Comparison of ENCODE assay signal across 18 cellular contexts in the genomic region with DNA sequence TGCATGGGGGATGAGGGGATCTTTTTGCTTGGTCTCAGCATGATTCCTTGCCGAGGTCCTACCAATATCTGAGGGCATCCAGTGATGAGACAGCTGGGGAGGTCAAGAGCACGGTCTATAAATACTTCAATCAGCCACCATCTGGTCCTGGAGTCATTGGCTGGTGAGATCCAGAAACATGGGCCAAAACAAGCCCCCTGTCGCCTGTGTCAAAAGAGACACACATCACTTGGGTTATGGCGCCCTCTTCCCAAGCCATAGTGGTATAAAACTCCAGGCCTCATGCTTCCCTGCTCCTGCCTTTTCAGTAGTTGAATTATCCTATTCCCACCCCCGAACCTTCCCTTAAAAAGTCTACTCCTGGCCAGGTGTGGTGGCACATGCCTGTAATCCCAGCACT.
DNase-seq lines count a peak whose midpoint lies in the region; TF ChIP-seq lines count a peak whose summit lies in the region.
"Had no signal": no experiment of that assay in that cellular context is flagged by ENCODE, and none has a peak within 500 bp of the region (broad histone marks: within the 10 kb centered on the region; RNA-seq: fewer than 3 reads in every experiment).

No MANE protein-coding gene starts in this region.

- TF ChIP-seq CTCF in MCF 10A (IDR thresholded peaks at IDR 0.05; ENCODE audit: unreplicated experiment) = no peak
- TF ChIP-seq CTCF in breast epithelium (IDR thresholded peaks at IDR 0.05) = no peak
- TF ChIP-seq CTCF in endodermal cell (conservative IDR thresholded peaks at IDR 0.05) = peak; percentile 51

- H3K27me3 ChIP-seq in breast epithelium = no peaks in the 10 kb centered on the region
- no peaks in the 10 kb centered on the region for H3K27me3 ChIP-seq in endodermal cell (ENCODE audit: control insufficient read depth, insufficient read depth, low read length, poor library complexity, severe bottlenecking)
- H3K27me3 ChIP-seq: dorsolateral prefrontal cortex, stomach had no signal

- CTCF ChIA-PET in MCF 10A (lab: Yijun Ruan, JAX) = interaction anchor here (0.6 to 1.3 kb wide), 2 partner anchors 24 to 115 kb away, joined by 3 read pairs; no protein-coding TSS in a partner anchor

- 90 to 94% methylated on average over 5 of the region's 5 CpGs for WGBS in endodermal cell (ENCODE audit: insufficient coverage in 1 of 2, insufficient read length in 1 of 2), 2 experiments

- DNase-seq in MCF 10A (ENCODE audit: unreplicated experiment) (peak; percentile 2), breast epithelium (ENCODE audit: low spot score in 2 of 2) (no peak), NCI-H82 treated with DMSO at 0.1 percent for 48 hours (lab: John Stamatoyannopoulos, UW; ENCODE audit: unreplicated experiment) (peak; percentile 76), endodermal cell (peak; percentile 68), AG08396 (ENCODE audit: low spot score) (no peak), mesenteric fat pad (ENCODE audit: low spot score) (no peak), OCI-M2 (lab: John Stamatoyannopoulos, UW; ENCODE audit: unreplicated experiment) (no peak)
- no peak for DNase-seq in activated CD8-positive, alpha-beta memory T cell treated with anti-CD3 and anti-CD28 coated beads, Interleukin-2, amount 50 U/mL, for 48 hours
- DNase-seq: CD4-positive, CD25-positive, alpha-beta regulatory T cell; glutamatergic neuron; naive thymus-derived CD4-positive, alpha-beta T cell; stimulated activated CD4-positive, alpha-beta T cell treated with anti-CD3 and anti-CD28 coated beads, Interleukin-2, amount 100 ng/mL, for 48 hours; stomach had no signal

- H3K9me3 Mint-ChIP-seq in MCF 10A (ENCODE audit: unreplicated experiment) = no peaks in the 10 kb centered on the region
- H3K9me3 Mint-ChIP-seq in endodermal cell = no peaks in the 10 kb centered on the region

- H3K4me3 ChIP-seq in breast epithelium = no peak overlapping the region
- no peak overlapping the region for H3K4me3 ChIP-seq in endodermal cell (ENCODE audit: low read length)
- H3K4me3 ChIP-seq: dorsolateral prefrontal cortex, stomach had no signal

- H3K4me3 Mint-ChIP-seq in MCF 10A (ENCODE audit: unreplicated experiment) (no peak overlapping the region), endodermal cell (no peak overlapping the region)
- H3K4me3 Mint-ChIP-seq: CD4-positive, CD25-positive, alpha-beta regulatory T cell; IgD-negative memory B cell; naive thymus-derived CD4-positive, alpha-beta T cell; type B pancreatic cell had no signal

- no peaks in the 10 kb centered on the region for H3K4me1 Mint-ChIP-seq in MCF 10A (ENCODE audit: insufficient read depth, unreplicated experiment)
- no peaks in the 10 kb centered on the region for H3K4me1 Mint-ChIP-seq in endodermal cell
- H3K4me1 Mint-ChIP-seq: CD4-positive, CD25-positive, alpha-beta regulatory T cell; naive thymus-derived CD4-positive, alpha-beta T cell had no signal

- H3K4me1 ChIP-seq in breast epithelium (no peaks in the 10 kb centered on the region), endodermal cell (ENCODE audit: control insufficient read depth, insufficient read depth, low read length) (no peaks in the 10 kb centered on the region)
- H3K4me1 ChIP-seq: parathyroid adenoma, stomach had no signal

- no peak overlapping the region for H3K27ac Mint-ChIP-seq in MCF 10A (ENCODE audit: low read depth, unreplicated experiment)
- H3K27ac Mint-ChIP-seq in endodermal cell = no peak overlapping the region
- H3K27ac Mint-ChIP-seq: IgD-negative memory B cell; naive thymus-derived CD4-positive, alpha-beta T cell; type B pancreatic cell had no signal

- no peaks in the 10 kb centered on the region for H3K36me3 ChIP-seq in breast epithelium
- no peaks in the 10 kb centered on the region for H3K36me3 ChIP-seq in endodermal cell (ENCODE audit: control insufficient read depth, insufficient read depth, low read length)
- H3K36me3 ChIP-seq: stomach had no signal

- no peak overlapping the region for H3K9ac ChIP-seq in endodermal cell (ENCODE audit: extremely low read depth, low read length, poor library complexity, severe bottlenecking)
- H3K9ac ChIP-seq: parathyroid adenoma had no signal

- H3K27ac ChIP-seq in breast epithelium (no peak overlapping the region), endodermal cell (ENCODE audit: low read depth, low read length) (no peak overlapping the region)
- H3K27ac ChIP-seq: dorsolateral prefrontal cortex, HL-60, parathyroid adenoma, stomach had no signal

- H3K27me3 Mint-ChIP-seq in MCF 10A (ENCODE audit: insufficient read depth, unreplicated experiment) (no peaks in the 10 kb centered on the region), endodermal cell (ENCODE audit: insufficient read depth) (no peaks in the 10 kb centered on the region)
- H3K27me3 Mint-ChIP-seq: CD4-positive, CD25-positive, alpha-beta regulatory T cell; type B pancreatic cell had no signal

- intact Hi-C loops in MCF 10A (cut with micrococcal nuclease) = no loop called here
- intact Hi-C loops in breast epithelium (cut with DNase I; ENCODE audit: low total_unique reads) = no loop called here

- H3K36me3 Mint-ChIP-seq in MCF 10A (ENCODE audit: insufficient read depth, unreplicated experiment) (no peaks in the 10 kb centered on the region), endodermal cell (ENCODE audit: low read depth) (no peaks in the 10 kb centered on the region)
- H3K36me3 Mint-ChIP-seq: CD4-positive, CD25-positive, alpha-beta regulatory T cell; IgD-negative memory B cell; type B pancreatic cell had no signal

- TF ChIP-seq POLR2A in breast epithelium (IDR thresholded peaks at IDR 0.05) = no peak

- H3K9me3 ChIP-seq in breast epithelium = no peaks in the 10 kb centered on the region
- no peaks in the 10 kb centered on the region for H3K9me3 ChIP-seq in endodermal cell (ENCODE audit: control insufficient read depth, low read length)
- H3K9me3 ChIP-seq: stomach had no signal

- BruUV-seq in MCF 10A (replicated peaks; lab: Mats Ljungman, UMichigan) = no TSS peak

- POLR2A ChIA-PET in MCF 10A (lab: Yijun Ruan, JAX) = no interaction called here

Comparison
In these comparisons a context has a peak if more than half of its experiments do, and no peak if none do; other contexts are left out.
1. DNase-seq: peak in MCF 10A (single experiment), NCI-H82 treated with DMSO at 0.1 percent for 48 hours (single experiment) and endodermal cell (single experiment); none in breast epithelium (0 of 2), AG08396 (single experiment), activated CD8-positive, alpha-beta memory T cell treated with anti-CD3 and anti-CD28 coated beads, Interleukin-2, amount 50 U/mL, for 48 hours (single experiment), mesenteric fat pad (single experiment) and OCI-M2 (single experiment).